10 cellular contexts compared by ENCODE assay signal in the genomic region with DNA sequence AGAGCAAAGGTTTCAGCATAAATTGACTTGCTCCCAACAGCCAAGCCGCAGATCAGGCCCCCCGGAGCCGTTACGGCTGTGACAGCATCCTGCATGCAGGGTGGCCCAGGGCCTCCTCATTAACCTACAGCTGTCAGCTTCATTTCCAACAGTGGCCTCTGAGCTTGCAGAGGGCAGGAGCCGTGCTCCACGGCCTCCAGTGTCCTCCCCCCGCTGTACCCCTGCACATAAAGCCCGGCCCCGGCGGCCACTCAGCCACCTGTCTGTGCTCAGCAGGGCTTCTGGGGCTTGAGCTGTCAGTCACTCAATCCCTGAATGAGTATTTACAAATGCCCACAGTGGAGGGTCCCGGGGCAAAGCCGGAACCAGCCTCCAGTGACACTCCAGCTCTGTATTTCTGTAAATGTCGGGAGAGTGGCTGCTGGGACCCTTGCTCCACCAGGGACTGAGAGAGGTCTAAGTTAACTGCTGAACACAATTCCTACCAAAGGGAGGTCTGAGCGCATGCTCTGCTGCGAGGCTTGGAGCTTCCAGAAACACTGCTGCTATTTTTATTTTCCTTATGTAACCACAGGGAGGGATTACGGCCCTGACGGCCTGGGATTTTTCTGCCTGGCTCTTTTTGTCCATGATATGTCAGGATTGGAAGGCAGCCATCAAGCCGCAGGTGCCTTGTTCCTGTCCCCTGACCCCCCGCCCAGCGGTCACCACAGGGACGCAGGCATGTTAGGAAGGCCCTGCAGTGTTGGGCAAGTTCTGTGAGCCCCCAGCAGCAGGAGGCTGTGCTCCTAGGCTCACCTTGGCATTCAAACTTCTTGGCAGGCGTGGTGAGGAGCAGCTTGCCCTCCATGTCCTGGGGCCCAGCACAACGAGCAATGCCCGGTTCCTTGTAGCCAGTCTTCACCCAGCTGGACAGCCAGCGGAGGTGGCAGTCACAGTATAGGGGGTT.
DNase-seq lines count a peak whose midpoint lies in the region; ATAC-seq and TF ChIP-seq lines count a peak whose summit lies in the region.
"Had no signal": no experiment of that assay in that cellular context is flagged by ENCODE, and none has a peak within 500 bp of the region (broad histone marks: within the 10 kb centered on the region; RNA-seq: fewer than 3 reads in every experiment).

No MANE protein-coding gene starts in this region.

- H3K27me3 Mint-ChIP-seq in immature natural killer cell (ENCODE audit: low read depth in 3 of 3), result no peaks in the 10 kb centered on the region
- H3K27me3 Mint-ChIP-seq: CD4-positive, alpha-beta T cell had no signal

- no peak overlapping the region for H2BK5ac ChIP-seq in IMR-90 (ENCODE audit: low read depth, low read length, poor library complexity, severe bottlenecking)

- H3K14ac ChIP-seq in IMR-90 (replicated peaks; ENCODE audit: low read depth, low read length), result no peak overlapping the region

- H4K8ac ChIP-seq in IMR-90 (ENCODE audit: low read depth in 2 of 2, low read length in 2 of 2), result no peak overlapping the region

- H3K79me1 ChIP-seq in IMR-90 (ENCODE audit: low read depth in 1 of 2, low read length in 2 of 2), result no peaks in the 10 kb centered on the region

- no peak for TF ChIP-seq POLR2A in IMR-90 (IDR thresholded peaks at IDR 0.05; ENCODE audit: low read depth, low read length)
- TF ChIP-seq POLR2A in adrenal gland (IDR thresholded peaks at IDR 0.05), result no peak

- in situ Hi-C loops in IMR-90 (cut with MboI; ENCODE audit: low sequenced_read_pairs), result no loop called here

- H3K9me3 Mint-ChIP-seq in immature natural killer cell, result no peaks in the 10 kb centered on the region
- H3K9me3 Mint-ChIP-seq: CD4-positive, alpha-beta T cell had no signal

- H2AK9ac ChIP-seq in IMR-90 (replicated peaks; ENCODE audit: low read depth, low read length, poor library complexity), result no peak overlapping the region

- no peak overlapping the region; the same call in 1 of the 2 replicates for H2AK5ac ChIP-seq in IMR-90 (ENCODE audit: low read depth, low read length)

- no peak for TF ChIP-seq RAD21 in IMR-90 (IDR thresholded peaks at IDR 0.05; ENCODE audit: low read length)

- no peak overlapping the region for H4K5ac ChIP-seq in IMR-90 (ENCODE audit: low read depth, low read length)

- CTCF ChIA-PET in IMR-90 (lab: Yijun Ruan, JAX), result no interaction called here

- H3K36me3 ChIP-seq in IMR-90 (ENCODE audit: control insufficient read depth, insufficient read depth, low read length) (no peaks in the 10 kb centered on the region), adrenal gland (replicated peaks in 1 of 2) (no peaks in the 10 kb centered on the region), psoas muscle (ENCODE audit: insufficient read depth in 1 of 2, low read depth in 1 of 2) (no peaks in the 10 kb centered on the region)

- no peak overlapping the region for H4K91ac ChIP-seq in IMR-90 (ENCODE audit: insufficient read depth, low read depth, low read length)

- no peak overlapping the region for H3K18ac ChIP-seq in IMR-90 (ENCODE audit: low read depth, low read length)

- 62% methylated on average over 14 of the region's 25 CpGs; no CpG with 5 or more reads in 1 of the 2 experiments for WGBS in IMR-90 (ENCODE audit: extremely low coverage in 2 of 2, insufficient read length in 1 of 2), 2 experiments
- 50 to 56% (median 51%) methylated on average over 19 to 25 of the region's 25 CpGs for WGBS in adrenal gland, 4 donors
- WGBS in psoas muscle, 3 donors, result 18 to 25% (median 20%) methylated on average over 25 of the region's 25 CpGs

- no peak overlapping the region for H3K4ac ChIP-seq in IMR-90 (ENCODE audit: low read depth, low read length)

- no peak overlapping the region for H2BK20ac ChIP-seq in IMR-90 (ENCODE audit: low read depth, low read length)

- peaks cover 11 to 13% of the 10 kb centered on the region in 2 donors for H3K4me1 Mint-ChIP-seq in immature natural killer cell

- H3K27me3 ChIP-seq in IMR-90 (ENCODE audit: control insufficient read depth, insufficient read depth, low read length) (peaks cover 2% of the 10 kb centered on the region; the same call in 1 of the 2 replicates), adrenal gland (no peaks in the 10 kb centered on the region), psoas muscle (ENCODE audit: insufficient read depth in 3 of 3, low read length in 2 of 3) (no peaks in the 10 kb centered on the region)

- H3K4me2 ChIP-seq in IMR-90 (ENCODE audit: low read depth, low read length), result no peak overlapping the region

- peak overlapping the region in 1 of 6 donors; percentile 79 for H3K27ac Mint-ChIP-seq in immature natural killer cell
- H3K27ac Mint-ChIP-seq: CD4-positive, alpha-beta T cell had no signal

- H2BK120ac ChIP-seq in IMR-90 (ENCODE audit: low read depth, low read length), result no peak overlapping the region

- no TSS peak for BruUV-seq in IMR-90 (replicated peaks; lab: Mats Ljungman, UMichigan)

- H3K4me3 Mint-ChIP-seq in immature natural killer cell, result no peak overlapping the region
- H3K4me3 Mint-ChIP-seq: CD4-positive, alpha-beta T cell had no signal

- peak overlapping the region; percentile 80 for H2AFZ ChIP-seq in IMR-90 (replicated peaks; ENCODE audit: low read length, poor library complexity)

- POLR2A ChIA-PET in IMR-90 (lab: Charles Lee; ENCODE audit: unreplicated experiment), result no interaction called here

- H3K4me3 ChIP-seq in IMR-90 (ENCODE audit: insufficient read depth, low read depth, low read length) (no peak overlapping the region), adrenal gland (no peak overlapping the region), psoas muscle (peak overlapping the region; percentile 37)

- no peaks in the 10 kb centered on the region for H3K36me3 Mint-ChIP-seq in immature natural killer cell

- H3K23ac ChIP-seq in IMR-90 (ENCODE audit: low read depth, low read length), result no peak overlapping the region

- H3K9me1 ChIP-seq in IMR-90 (ENCODE audit: insufficient read depth, low read length), result peaks cover 13% of the 10 kb centered on the region; the same call in 1 of the 2 replicates

- TF ChIP-seq CTCF in IMR-90 (conservative IDR thresholded peaks at IDR 0.05; ENCODE audit: low read depth, low read length) (no peak), adrenal gland (IDR thresholded peaks at IDR 0.05) (no peak), psoas muscle (IDR thresholded peaks at IDR 0.05) (no peak)

- intact Hi-C loops in IMR-90 (cut with micrococcal nuclease) (no loop called here), adrenal gland (cut with DNase I) (loop anchor here (10.0 kb wide), 1 partner anchor 256 kb away; no protein-coding TSS in a partner anchor), left cardiac atrium (cut with DNase I) (loop anchor here in 1 of 2 donors (10.0 kb wide), 3 partner anchors 106 to 626 kb away; partner anchors contain the start of gene LCOR), psoas muscle (cut with DNase I) (loop anchor here (5.0 to 10.0 kb wide), 4 partner anchors 108 to 626 kb away; no protein-coding TSS in a partner anchor)

- H3K4me1 ChIP-seq in IMR-90 (ENCODE audit: control insufficient read depth, insufficient read depth, low read length) (peaks cover 7% of the 10 kb centered on the region), adrenal gland (replicated peaks in 1 of 2) (peaks cover 17 to 30% of the 10 kb centered on the region in 2 donors), psoas muscle (peaks cover 34% of the 10 kb centered on the region)

- H4K20me1 ChIP-seq in IMR-90 (ENCODE audit: insufficient read depth, low read length), result peaks cover 7% of the 10 kb centered on the region; the same call in 1 of the 2 replicates

- H3K9ac ChIP-seq in IMR-90 (ENCODE audit: low read depth, low read length), result no peak overlapping the region

- no peaks in the 10 kb centered on the region for H3K9me3 ChIP-seq in IMR-90 (ENCODE audit: control insufficient read depth, insufficient read depth, low read length)
- no peaks in the 10 kb centered on the region for H3K9me3 ChIP-seq in adrenal gland (replicated peaks in 1 of 3)
- no peaks in the 10 kb centered on the region for H3K9me3 ChIP-seq in psoas muscle

- H3K27ac ChIP-seq in IMR-90 (ENCODE audit: insufficient read depth, low read length) (no peak overlapping the region), adrenal gland (peak overlapping the region; percentile 7 to 90 (median 73)), psoas muscle (peak overlapping the region; percentile 91)

- ATAC-seq in IMR-90 (ENCODE audit: low read depth) (no peak), left cardiac atrium (peak; percentile 73 to 83), psoas muscle (peak; percentile 73 to 79 (median 76)), GM18502 (IDR thresholded peaks at IDR 0.05; ENCODE audit: poor library complexity, unreplicated experiment) (no peak)

- DNase-seq in IMR-90 (no peak), adrenal gland (peak; percentile 59 to 86 (median 77)), left cardiac atrium (peak; percentile 41), psoas muscle (peak in 1 of 2 donors; percentile 74), immature natural killer cell (no peak), SIG-M5 (lab: John Stamatoyannopoulos, UW) (no peak)
- no peak for DNase-seq in activated CD4-positive, alpha-beta T cell treated with anti-CD3 and anti-CD28 coated beads, Interleukin-2, amount 50 U/mL, for 1 hour
- DNase-seq: CD4-positive, alpha-beta T cell; effector CD4-positive, alpha-beta T cell had no signal

- H2BK15ac ChIP-seq in IMR-90 (ENCODE audit: low read depth, low read length), result no peak overlapping the region; the same call in 2 of the 3 replicates

- no peak overlapping the region for H3K56ac ChIP-seq in IMR-90 (ENCODE audit: extremely low read depth, insufficient read depth, low read length)

- dilution Hi-C loops in IMR-90 (cut with HindIII; ENCODE audit: low sequenced_read_pairs, unreplicated experiment), result no loop called here

TF ChIP-seq in IMR-90, 13 proteins besides CTCF, POLR2A, EP300 and RAD21 (continues in another document):
- TF ChIP-seq FOS (IDR thresholded peaks at IDR 0.05; ENCODE audit: low read depth, low read length), result no peak
- TF ChIP-seq CHD1 (IDR thresholded peaks at IDR 0.05; ENCODE audit: low read depth, low read length), result no peak
- no peak for TF ChIP-seq SMC3 (IDR thresholded peaks at IDR 0.05; ENCODE audit: low read depth, low read length)
- no peak for TF ChIP-seq RFX5 (IDR thresholded peaks at IDR 0.05; ENCODE audit: low read depth, low read length)
- TF ChIP-seq ELK1 (IDR thresholded peaks at IDR 0.05; ENCODE audit: borderline replicate concordance, low read depth, low read length), result no peak
- TF ChIP-seq MXI1 (IDR thresholded peaks at IDR 0.05; ENCODE audit: borderline replicate concordance, low read depth, low read length), result no peak
- no peak for TF ChIP-seq MAZ (IDR thresholded peaks at IDR 0.05; ENCODE audit: borderline replicate concordance, low read depth, low read length)
- no peak for TF ChIP-seq BHLHE40 (IDR thresholded peaks at IDR 0.05; ENCODE audit: low read depth, low read length)

Comparison
In these comparisons a context has a peak if more than half of its experiments do, and no peak if none do; other contexts are left out.
1. ATAC-seq: peak in left cardiac atrium (2 of 2) and psoas muscle (4 of 4); none in IMR-90 (single experiment) and GM18502 (single experiment).
2. DNase-seq: peak in adrenal gland (7 of 7) and left cardiac atrium (single experiment); none in IMR-90 (single experiment), immature natural killer cell (0 of 3), SIG-M5 (single experiment) and activated CD4-positive, alpha-beta T cell treated with anti-CD3 and anti-CD28 coated beads, Interleukin-2, amount 50 U/mL, for 1 hour (single experiment).